In the genomic region with DNA sequence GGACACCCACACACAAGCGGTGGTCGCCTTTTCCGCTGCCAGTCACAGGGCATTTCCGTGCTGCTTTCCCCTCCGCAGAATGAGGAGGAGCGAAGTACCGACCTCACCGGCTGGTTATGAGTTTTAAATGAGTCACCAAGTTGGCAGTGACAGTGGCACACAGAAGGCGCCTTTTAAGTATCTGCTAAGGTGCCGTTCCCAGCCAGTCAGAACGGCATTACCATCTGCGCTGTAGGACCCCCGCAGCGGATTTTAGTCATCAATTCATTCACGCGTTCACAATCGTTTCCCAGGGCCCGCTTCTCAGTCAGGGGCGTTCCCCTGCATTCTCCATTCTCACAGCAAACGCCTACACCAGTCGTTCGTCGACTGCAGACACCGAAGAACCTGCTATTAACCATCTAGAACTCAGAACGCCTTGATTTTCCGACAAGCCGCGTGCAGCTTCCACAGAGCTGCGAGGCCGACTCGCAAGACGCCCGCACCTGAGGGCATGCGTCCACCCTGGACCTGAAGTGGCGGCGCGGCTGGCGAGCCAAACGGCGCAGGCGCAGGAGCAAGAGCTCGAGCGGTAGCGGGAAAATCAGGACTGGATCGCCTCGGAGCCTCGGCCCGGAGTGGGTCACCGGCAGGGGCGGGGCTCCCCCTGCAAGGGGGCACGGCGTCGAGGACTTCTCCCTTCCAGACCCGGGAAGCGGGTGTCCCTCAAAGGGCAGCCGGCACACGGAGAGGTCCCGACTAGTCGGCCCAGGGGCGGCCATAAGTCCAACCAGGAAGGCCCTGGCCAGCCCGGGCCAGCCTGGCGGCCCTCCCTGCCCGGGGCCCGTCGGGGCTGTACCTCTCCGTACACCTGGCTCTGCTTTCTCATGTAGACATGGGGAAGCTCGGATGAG, we compare ENCODE assay signal across 8 cellular contexts. TPM values are rescaled to one million over a fixed set of nuclear protein-coding genes. Genes with fewer than 3 reads are reported as not detected.
DNase-seq lines count a peak whose midpoint lies in the region; ATAC-seq and TF ChIP-seq lines count a peak whose summit lies in the region.

No MANE protein-coding gene starts in this region.

- H3K27ac ChIP-seq in HL-60 (replicated peaks) (peak overlapping the region; percentile 79), mesendoderm (ENCODE audit: low read depth, low read length) (peak overlapping the region; percentile 80)
- peak overlapping the region; percentile 87 for H3K27ac ChIP-seq in effector memory CD4-positive, alpha-beta T cell (ENCODE audit: insufficient read depth, low read length, poor library complexity, severe bottlenecking)

- H4K8ac ChIP-seq in mesendoderm (ENCODE audit: low read depth, low read length): no peak overlapping the region

- H3K23ac ChIP-seq in mesendoderm (ENCODE audit: low read length): no peak overlapping the region

- H3K56ac ChIP-seq in mesendoderm (ENCODE audit: low read length): peak overlapping the region; percentile 83

- no peak overlapping the region for H2BK15ac ChIP-seq in mesendoderm (replicated peaks; ENCODE audit: low read depth)

- no peak overlapping the region for H2AK5ac ChIP-seq in mesendoderm (ENCODE audit: low read length)

- H3K9me3 ChIP-seq in effector memory CD4-positive, alpha-beta T cell (ENCODE audit: control insufficient read depth, low read length): no peaks in the 10 kb centered on the region

- H3K79me2 ChIP-seq in mesendoderm (ENCODE audit: control insufficient read depth, insufficient read depth, low read length): no peaks in the 10 kb centered on the region

- WGBS in mesendoderm (ENCODE audit: extremely low coverage, insufficient coverage, low lambda C conversion rate): no CpG with 5 or more reads among the region's 67 CpGs

- no peak for TF ChIP-seq CTCF in HL-60 (IDR thresholded peaks at IDR 0.05; ENCODE audit: insufficient read depth, low read length)

- no peak overlapping the region for H2BK5ac ChIP-seq in mesendoderm (ENCODE audit: low read length)

- H3K79me1 ChIP-seq in mesendoderm (ENCODE audit: low read length): no peaks in the 10 kb centered on the region

- DNase-seq in CMK (ENCODE audit: low read depth): peak; percentile 80
- DNase-seq in HL-60 (ENCODE audit: low read depth in 1 of 2, low spot score in 1 of 2): peak; percentile 76 to 89
- DNase-seq in NK-92 treated with Interleukin-12 subunit alpha and Interleukin-12 subunit beta, amount 100 ng/mL, for 24 hours (lab: John Stamatoyannopoulos, UW): peak; percentile 92
- DNase-seq in activated CD8-positive, alpha-beta memory T cell treated with anti-CD3 and anti-CD28 coated beads for 4 hours (ENCODE audit: low read depth in 2 of 2): peak; percentile 75 to 83
- peak; percentile 76 to 84 (median 77) for DNase-seq in effector memory CD4-positive, alpha-beta T cell
- DNase-seq in mesendoderm: peak; percentile 96
- DNase-seq in stimulated activated CD8-positive, alpha-beta memory T cell treated with anti-CD3 and anti-CD28 coated beads, Interleukin-12 subunit alpha, Interleukin-12 subunit beta, amount 100 ng/mL, for 24 hours (ENCODE audit: extremely low read depth): peak; percentile 62

- H3K27me3 ChIP-seq in HL-60 (ENCODE audit: insufficient read depth, poor library complexity, severe bottlenecking) (no peaks in the 10 kb centered on the region), mesendoderm (ENCODE audit: insufficient read depth, low read length, poor library complexity) (no peaks in the 10 kb centered on the region)
- H3K27me3 ChIP-seq in effector memory CD4-positive, alpha-beta T cell (replicated peaks; ENCODE audit: control insufficient read depth, insufficient read depth, low read length, poor library complexity, severe bottlenecking): no peaks in the 10 kb centered on the region

- peak overlapping the region; percentile 55 for H3K18ac ChIP-seq in mesendoderm (ENCODE audit: low read length)

- H3K4me1 ChIP-seq in effector memory CD4-positive, alpha-beta T cell (ENCODE audit: control insufficient read depth, insufficient read depth, low read length, poor library complexity, severe bottlenecking): peaks cover 6% of the 10 kb centered on the region
- H3K4me1 ChIP-seq in mesendoderm (ENCODE audit: control insufficient read depth, low read depth, low read length): peaks cover 4% of the 10 kb centered on the region

- H3K4ac ChIP-seq in mesendoderm (ENCODE audit: low read depth, low read length): no peak overlapping the region

- H3K9ac ChIP-seq in mesendoderm (ENCODE audit: low read length): peak overlapping the region; percentile 70

- H2BK120ac ChIP-seq in mesendoderm (ENCODE audit: low read depth, low read length): no peak overlapping the region

- H3K4me3 ChIP-seq in HL-60 (replicated peaks; ENCODE audit: insufficient read depth, low read length) (peak overlapping the region; percentile 79), mesendoderm (ENCODE audit: low read length) (peak overlapping the region; percentile 28)
- H3K4me3 ChIP-seq in effector memory CD4-positive, alpha-beta T cell (ENCODE audit: insufficient read depth, low read depth, low read length, poor library complexity, severe bottlenecking): peak overlapping the region; percentile 70

- H3K36me3 ChIP-seq in effector memory CD4-positive, alpha-beta T cell (ENCODE audit: control insufficient read depth, insufficient read depth, low read length): no peaks in the 10 kb centered on the region
- H3K36me3 ChIP-seq in mesendoderm (ENCODE audit: control insufficient read depth, insufficient read depth, low read length): no peaks in the 10 kb centered on the region

- H4K5ac ChIP-seq in mesendoderm (ENCODE audit: low read length): no peak overlapping the region

- H3K4me2 ChIP-seq in mesendoderm (ENCODE audit: low read length): peak overlapping the region; percentile 67

- peak; percentile 42 for ATAC-seq in GM19463 (IDR thresholded peaks at IDR 0.05; ENCODE audit: unreplicated experiment)

RNA-seq across cellular contexts. Expression of a gene that starts 0.6 kb away (rescaled TPM):
- polyA plus RNA-seq in mesendoderm (2013, experiment 1 of 2): 10.2 TPM
- 9.2 TPM for polyA plus RNA-seq in mesendoderm (2013, experiment 2 of 2)

Comparison
In these comparisons a context has a peak if more than half of its experiments do, and no peak if none do; other contexts are left out.
1. Peak in every context shown above with its lines: DNase-seq, ATAC-seq, H3K4me3 ChIP-seq and H3K27ac ChIP-seq.
2. H3K4me3 ChIP-seq: peak in every context shown above with its lines; median percentile 79 in HL-60; 70 in effector memory CD4-positive, alpha-beta T cell; 28 in mesendoderm.